Comparison of ENCODE assay signal across 22 cellular contexts in genomic region chr2:241334813-241335212, GRCh38.
"Had no signal": no experiment of that assay in that cellular context is flagged by ENCODE, and none has a peak within 500 bp of the region (broad histone marks: within the 10 kb centered on the region; RNA-seq: fewer than 3 reads in every experiment).

No MANE protein-coding gene starts in this region.

- H3K27ac ChIP-seq: esophagus muscularis mucosa, gastroesophageal sphincter, heart left ventricle, tibial artery had no signal

- H3K27ac Mint-ChIP-seq: activated CD4-positive, alpha-beta T cell treated with anti-CD3 and anti-CD28 coated beads, Interleukin-2, amount 10 ng/mL, durations not matched to agents 24 days and 14 days; activated naive CD8-positive, alpha-beta T cell treated with anti-CD3 and anti-CD28 coated beads for 36 hours; dendritic cell treated with granulocyte-macrophage colony-stimulating factor and Interleukin-4, amounts not matched to agents 40 ng/mL and 50 ng/mL, for 4 days; nephron progenitor cell had no signal

- H3K4me3 ChIP-seq: esophagus muscularis mucosa, gastroesophageal sphincter, heart left ventricle, tibial artery had no signal

- H3K9me3 ChIP-seq: esophagus muscularis mucosa, gastroesophageal sphincter, heart left ventricle, tibial artery had no signal

- H3K9me3 Mint-ChIP-seq: activated CD4-positive, alpha-beta T cell treated with anti-CD3 and anti-CD28 coated beads, Interleukin-2, amount 10 ng/mL, durations not matched to agents 24 days and 14 days; activated naive CD8-positive, alpha-beta T cell treated with anti-CD3 and anti-CD28 coated beads for 36 hours; dendritic cell treated with granulocyte-macrophage colony-stimulating factor and Interleukin-4, amounts not matched to agents 40 ng/mL and 50 ng/mL, for 4 days; nephron progenitor cell had no signal

- DNase-seq: activated CD4-positive, alpha-beta T cell treated with anti-CD3 and anti-CD28 coated beads, Interleukin-2, amount 10 ng/mL, durations not matched to agents 24 days and 14 days; activated CD8-positive, alpha-beta memory T cell treated with anti-CD3 and anti-CD28 coated beads, Interleukin-2, amount 50 U/mL, for 48 hours; activated gamma-delta T cell; activated naive CD8-positive, alpha-beta T cell treated with anti-CD3 and anti-CD28 coated beads for 36 hours; amniotic stem cell; effector CD8-positive, alpha-beta T cell; heart left ventricle; kidney; mammary epithelial cell; midbrain; nephron progenitor cell; nucleus accumbens; posterior cingulate gyrus; stimulated activated CD4-positive, alpha-beta T cell treated with anti-CD3 and anti-CD28 coated beads, Interleukin-2, amount 100 ng/mL, for 24 hours; stimulated activated naive CD8-positive, alpha-beta T cell treated with anti-CD3 and anti-CD28 coated beads, Interleukin-15, Interleukin-2, amounts not matched to agents 100 U/mL and 50 U/mL, for 24 hours; substantia nigra; T-helper 9 cell; tibial artery had no signal

- ATAC-seq: gastroesophageal sphincter; heart left ventricle; left lobe of liver; stimulated activated naive CD8-positive, alpha-beta T cell treated with anti-CD3 and anti-CD28 coated beads, Interleukin-15, Interleukin-2, amounts not matched to agents 100 U/mL and 50 U/mL, for 24 hours had no signal

- H3K27me3 Mint-ChIP-seq: activated CD4-positive, alpha-beta T cell treated with anti-CD3 and anti-CD28 coated beads, Interleukin-2, amount 10 ng/mL, durations not matched to agents 24 days and 14 days; activated naive CD8-positive, alpha-beta T cell treated with anti-CD3 and anti-CD28 coated beads for 36 hours; dendritic cell treated with granulocyte-macrophage colony-stimulating factor and Interleukin-4, amounts not matched to agents 40 ng/mL and 50 ng/mL, for 4 days had no signal

- H3K4me1 Mint-ChIP-seq: nephron progenitor cell had no signal

- H3K4me3 Mint-ChIP-seq: activated CD4-positive, alpha-beta T cell treated with anti-CD3 and anti-CD28 coated beads, Interleukin-2, amount 10 ng/mL, durations not matched to agents 24 days and 14 days; activated naive CD8-positive, alpha-beta T cell treated with anti-CD3 and anti-CD28 coated beads for 36 hours; dendritic cell treated with granulocyte-macrophage colony-stimulating factor and Interleukin-4, amounts not matched to agents 40 ng/mL and 50 ng/mL, for 4 days; nephron progenitor cell had no signal

- H3K27me3 ChIP-seq: esophagus muscularis mucosa, gastroesophageal sphincter, heart left ventricle, tibial artery had no signal
